In genomic region chr20:22939181-22939580, GRCh38 we compare ENCODE assay signal across 19 cellular contexts.
"Had no signal": no experiment of that assay in that cellular context is flagged by ENCODE, and none has a peak within 500 bp of the region (broad histone marks: within the 10 kb centered on the region; RNA-seq: fewer than 3 reads in every experiment).

No MANE protein-coding gene starts in this region.

- H3K27me3 Mint-ChIP-seq: effector memory CD8-positive, alpha-beta T cell had no signal

- H3K4me3 Mint-ChIP-seq: dendritic cell treated with granulocyte-macrophage colony-stimulating factor and Interleukin-4, amounts not matched to agents 40 ng/mL and 50 ng/mL, for 4 days; effector memory CD8-positive, alpha-beta T cell; endodermal cell had no signal

- H3K27ac Mint-ChIP-seq: dendritic cell treated with granulocyte-macrophage colony-stimulating factor and Interleukin-4, amounts not matched to agents 40 ng/mL and 50 ng/mL, for 4 days; effector memory CD8-positive, alpha-beta T cell; endodermal cell had no signal

- H3K9me3 Mint-ChIP-seq: dendritic cell treated with granulocyte-macrophage colony-stimulating factor and Interleukin-4, amounts not matched to agents 40 ng/mL and 50 ng/mL, for 4 days; effector memory CD8-positive, alpha-beta T cell; endodermal cell had no signal

- DNase-seq: colonic mucosa; cortex of kidney; dermis blood vessel endothelial cell; dorsolateral prefrontal cortex; effector CD4-positive, alpha-beta T cell; effector CD8-positive, alpha-beta T cell; effector memory CD4-positive, alpha-beta T cell; effector memory CD8-positive, alpha-beta T cell; endodermal cell; erythroblast; esophagus squamous epithelium; foreskin fibroblast; foreskin keratinocyte; gastrocnemius medialis; glutamatergic neuron; head of caudate nucleus; heart left ventricle; heart right ventricle had no signal
